30 cellular contexts compared by ENCODE assay signal in the genomic region with DNA sequence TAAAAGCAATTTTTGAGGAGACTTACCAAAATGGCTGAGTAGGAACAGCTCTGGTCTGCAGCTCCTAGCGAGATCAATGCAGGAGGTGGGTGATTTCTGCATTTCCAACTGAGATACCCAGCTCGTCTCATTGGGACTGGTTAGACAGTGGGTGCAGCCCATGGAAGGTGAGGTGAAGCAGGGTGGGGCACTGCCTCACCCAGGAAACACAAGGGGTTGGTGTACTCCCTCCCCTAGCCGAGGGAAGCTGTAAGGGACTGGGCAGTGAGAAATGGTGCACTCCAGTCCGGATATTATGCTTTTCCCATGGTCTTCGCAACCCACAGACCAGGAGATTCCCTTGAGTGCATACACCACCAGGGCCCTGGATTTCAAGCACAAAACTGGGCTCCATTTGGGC.
DNase-seq lines count a peak whose midpoint lies in the region; ATAC-seq, FAIRE-seq and TF ChIP-seq lines count a peak whose summit lies in the region.
"Had no signal": no experiment of that assay in that cellular context is flagged by ENCODE, and none has a peak within 500 bp of the region (broad histone marks: within the 10 kb centered on the region; RNA-seq: fewer than 3 reads in every experiment).

No MANE protein-coding gene starts in this region.

- 42% methylated on average over 4 of the region's 5 CpGs for WGBS in HepG2 (ENCODE audit: low lambda C conversion rate)
- 43% methylated on average over 2 of the region's 5 CpGs for WGBS in right lobe of liver (ENCODE audit: insufficient coverage, low coverage, low lambda C conversion rate, missing lambda C conversion rate)
- WGBS in transverse colon (ENCODE audit: low coverage in 1 of 2), 2 donors = 63 to 67% methylated on average over 1 to 5 of the region's 5 CpGs

- ATAC-seq in HepG2 (peak; percentile 33; the same call in 2 of the 3 replicates), right lobe of liver (no peak), HG02840 (IDR thresholded peaks at IDR 0.05; ENCODE audit: low FRiP score, unreplicated experiment) (peak; percentile 6), left lobe of liver (no peak)
- ATAC-seq: HCT116; naive thymus-derived CD8-positive, alpha-beta T cell; stimulated activated effector memory CD8-positive, alpha-beta T cell treated with anti-CD3 and anti-CD28 coated beads, Interleukin-12 subunit alpha, Interleukin-12 subunit beta, amount 100 ng/mL, for 72 hours had no signal

- H3K9ac ChIP-seq in HepG2 (ENCODE audit: insufficient read depth, low read depth, low read length) (no peak overlapping the region), SU-DHL-6 (ENCODE audit: low read length) (no peak overlapping the region)

- intact Hi-C loops in HepG2 (cut with micrococcal nuclease; ENCODE audit: unreplicated experiment) (no loop called here), right lobe of liver (cut with DNase I) (no loop called here), transverse colon (cut with DNase I; ENCODE audit: low total_unique reads) (no loop called here)

- H3K4me3 ChIP-seq in HepG2 (replicated peaks in 1 of 3; ENCODE audit: insufficient read depth in 1 of 3, low read depth in 2 of 3, low read length in 3 of 3) (no peak overlapping the region), right lobe of liver (no peak overlapping the region), SU-DHL-6 (ENCODE audit: insufficient read depth, low read length, poor library complexity, severe bottlenecking) (no peak overlapping the region), transverse colon (peak overlapping the region in 1 of 4 donors; percentile 8)
- H3K4me3 ChIP-seq: SJCRH30, smooth muscle cell had no signal

- TF ChIP-seq CTCF in HepG2 (CRISPR knock-in tag; IDR thresholded peaks at IDR 0.05) (no peak), right lobe of liver (IDR thresholded peaks at IDR 0.05) (no peak), SU-DHL-6 (IDR thresholded peaks at IDR 0.05; ENCODE audit: insufficient read depth, low read length, poor library complexity, severe bottlenecking) (no peak), transverse colon (IDR thresholded peaks at IDR 0.05) (no peak)

- CTCF ChIA-PET in HepG2 (lab: Yijun Ruan, JAX; ENCODE audit: low intra/inter-chr PET ratio, low total read pairs) = no interaction called here

- H3K27ac ChIP-seq in HepG2 (ENCODE audit: extremely low read length, insufficient read depth, low read length) = no peak overlapping the region
- no peak overlapping the region for H3K27ac ChIP-seq in right lobe of liver
- H3K27ac ChIP-seq in SU-DHL-6 (ENCODE audit: low read depth, low read length) = no peak overlapping the region
- peak overlapping the region; percentile 65 to 82 (median 77) for H3K27ac ChIP-seq in transverse colon
- H3K27ac ChIP-seq: 22Rv1, epithelial cell of prostate, HL-60, SJCRH30 had no signal

- TF ChIP-seq POLR2A in HepG2 (IDR thresholded peaks at IDR 0.05; ENCODE audit: insufficient read depth in 1 of 2, low read depth in 2 of 2, low read length in 2 of 2) (no peak), right lobe of liver (IDR thresholded peaks at IDR 0.05) (no peak), transverse colon (IDR thresholded peaks at IDR 0.05) (no peak)

- TF ChIP-seq EP300 in HepG2 (IDR thresholded peaks at IDR 0.05; ENCODE audit: low read depth in 2 of 2, low read length in 2 of 2) (no peak), HepG2 (CRISPR knock-in tag; IDR thresholded peaks at IDR 0.05; ENCODE audit: borderline replicate concordance) (no peak), transverse colon (IDR thresholded peaks at IDR 0.05; ENCODE audit: low read depth) (no peak)

- H3K9me3 ChIP-seq in HepG2 (ENCODE audit: low read length) (no peaks in the 10 kb centered on the region), right lobe of liver (no peaks in the 10 kb centered on the region), SU-DHL-6 (ENCODE audit: insufficient read depth, low read length) (no peaks in the 10 kb centered on the region), transverse colon (no peaks in the 10 kb centered on the region)
- H3K9me3 ChIP-seq: SJCRH30 had no signal

- no peak for DNase-seq in HepG2 (ENCODE audit: low spot score)
- no peak for DNase-seq in right lobe of liver
- peak; percentile 61 for DNase-seq in transverse colon
- DNase-seq in left lobe of liver (ENCODE audit: low spot score) = no peak
- no peak for DNase-seq in kidney tubule cell (ENCODE audit: low spot score)
- DNase-seq in hypothalamus (lab: John Stamatoyannopoulos, UW) = no peak
- DNase-seq: activated effector memory CD4-positive, alpha-beta T cell treated with anti-CD3 and anti-CD28 coated beads, Interleukin-2, amount 50 U/mL, for 16 hours; CD8-positive, alpha-beta memory T cell; cerebellar nuclear complex; DMS153; mesendoderm; naive thymus-derived CD8-positive, alpha-beta T cell; NCI-H1048; NCI-H1694 treated with DMSO at 0.1 percent for 48 hours; NCI-H2171 treated with DMSO at 0.1 percent for 48 hours; NCI-H524 treated with DMSO at 0.1 percent for 48 hours; SJCRH30; stimulated activated CD4-positive, alpha-beta T cell treated with anti-CD3 and anti-CD28 coated beads, Interleukin-2, amount 100 ng/mL, for 48 hours; substantia nigra; T-helper 1 cell had no signal

- in situ Hi-C loops in HepG2 (cut with HindIII; ENCODE audit: extremely low pct_ligation_motif_present, low pct_unique_long_range_greater_than_20kb) (no loop called here), transverse colon (cut with MboI; ENCODE audit: low pct_ligation_motif_present in 1 of 4, low pct_unique_long_range_greater_than_20kb in 1 of 4, low sequenced_read_pairs in 3 of 4) (no loop called here)

- H3K9me2 ChIP-seq in SU-DHL-6 (replicated peaks; ENCODE audit: insufficient read depth, low read length) = no peaks in the 10 kb centered on the region

- H3K27me3 ChIP-seq in HepG2 (ENCODE audit: control insufficient read depth in 1 of 2, insufficient read depth in 2 of 2, low read length in 2 of 2) (no peaks in the 10 kb centered on the region), right lobe of liver (no peaks in the 10 kb centered on the region), SU-DHL-6 (ENCODE audit: low read length) (no peaks in the 10 kb centered on the region), transverse colon (no peaks in the 10 kb centered on the region)
- H3K27me3 ChIP-seq: SJCRH30 had no signal

- H3F3A ChIP-seq in SU-DHL-6 (ENCODE audit: insufficient read depth) = no peaks in the 10 kb centered on the region

- H3K4me1 ChIP-seq in HepG2 (ENCODE audit: insufficient read depth, low read length) (peaks cover 16% of the 10 kb centered on the region), right lobe of liver (no peaks in the 10 kb centered on the region), transverse colon (peaks cover 0 to 10% (median 6%) of the 10 kb centered on the region in 4 donors)
- H3K4me1 ChIP-seq: SJCRH30 had no signal

- H2AFZ ChIP-seq in HepG2 (ENCODE audit: low read length) (no peak overlapping the region), SU-DHL-6 (ENCODE audit: low read depth, low read length, severe bottlenecking) (no peak overlapping the region)

- H3K4me2 ChIP-seq in HepG2 (ENCODE audit: low read depth, low read length) (no peak overlapping the region), SU-DHL-6 (ENCODE audit: low read depth, low read length, poor library complexity, severe bottlenecking) (peak overlapping the region; percentile 20)
- H3K4me2 ChIP-seq: smooth muscle cell had no signal

- POLR2A ChIA-PET in HepG2 (lab: Yijun Ruan, JAX) = no interaction called here

- no peak for TF ChIP-seq RAD21 in HepG2 (CRISPR knock-in tag; IDR thresholded peaks at IDR 0.05)

- no peaks in the 10 kb centered on the region for H3K36me3 ChIP-seq in HepG2 (replicated peaks in 1 of 2; ENCODE audit: control insufficient read depth in 1 of 2, insufficient read depth in 2 of 2, low read length in 2 of 2)
- H3K36me3 ChIP-seq in right lobe of liver = no peaks in the 10 kb centered on the region
- H3K36me3 ChIP-seq in SU-DHL-6 (ENCODE audit: low read length) = no peaks in the 10 kb centered on the region
- H3K36me3 ChIP-seq in transverse colon = no peaks in the 10 kb centered on the region
- H3K36me3 ChIP-seq: SJCRH30 had no signal

- no peak for FAIRE-seq in HepG2 (lab: Jason Lieb, UNC)
- FAIRE-seq: G401.6, RCC 7860 had no signal

- H4K20me1 ChIP-seq in HepG2 (ENCODE audit: insufficient read depth, low read length) = no peaks in the 10 kb centered on the region
- no peaks in the 10 kb centered on the region for H4K20me1 ChIP-seq in SU-DHL-6 (ENCODE audit: low read depth, low read length)

- no peaks in the 10 kb centered on the region for H3K79me2 ChIP-seq in HepG2 (ENCODE audit: insufficient read depth, low read length)
- H3K79me2 ChIP-seq in SU-DHL-6 (ENCODE audit: insufficient read depth, low read length) = no peaks in the 10 kb centered on the region

- BruUV-seq in HepG2 (replicated peaks; lab: Mats Ljungman, UMichigan) = no TSS peak

TF ChIP-seq in HepG2, 621 proteins besides CTCF, POLR2A, EP300 and RAD21:
- TF ChIP-seq ZNF282 (IDR thresholded peaks at IDR 0.05; ENCODE audit: partially characterized antibody) (no peak), ZNF264 (CRISPR knock-in tag; IDR thresholded peaks at IDR 0.05) (no peak)
- TF ChIP-seq, protein P1, sequence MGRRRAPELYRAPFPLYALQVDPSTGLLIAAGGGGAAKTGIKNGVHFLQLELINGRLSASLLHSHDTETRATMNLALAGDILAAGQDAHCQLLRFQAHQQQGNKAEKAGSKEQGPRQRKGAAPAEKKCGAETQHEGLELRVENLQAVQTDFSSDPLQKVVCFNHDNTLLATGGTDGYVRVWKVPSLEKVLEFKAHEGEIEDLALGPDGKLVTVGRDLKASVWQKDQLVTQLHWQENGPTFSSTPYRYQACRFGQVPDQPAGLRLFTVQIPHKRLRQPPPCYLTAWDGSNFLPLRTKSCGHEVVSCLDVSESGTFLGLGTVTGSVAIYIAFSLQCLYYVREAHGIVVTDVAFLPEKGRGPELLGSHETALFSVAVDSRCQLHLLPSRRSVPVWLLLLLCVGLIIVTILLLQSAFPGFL (CRISPR knock-in tag; IDR thresholded peaks at IDR 0.05) = no peak

Comparison
In these comparisons a context has a peak if more than half of its experiments do, and no peak if none do; other contexts are left out.
1. ATAC-seq: peak in HepG2 (single experiment) and HG02840 (single experiment); none in right lobe of liver (0 of 4) and left lobe of liver (single experiment).
2. H3K27ac ChIP-seq: peak in transverse colon (4 of 4); none in HepG2 (single experiment), right lobe of liver (0 of 3) and SU-DHL-6 (single experiment).